In the genomic region with DNA sequence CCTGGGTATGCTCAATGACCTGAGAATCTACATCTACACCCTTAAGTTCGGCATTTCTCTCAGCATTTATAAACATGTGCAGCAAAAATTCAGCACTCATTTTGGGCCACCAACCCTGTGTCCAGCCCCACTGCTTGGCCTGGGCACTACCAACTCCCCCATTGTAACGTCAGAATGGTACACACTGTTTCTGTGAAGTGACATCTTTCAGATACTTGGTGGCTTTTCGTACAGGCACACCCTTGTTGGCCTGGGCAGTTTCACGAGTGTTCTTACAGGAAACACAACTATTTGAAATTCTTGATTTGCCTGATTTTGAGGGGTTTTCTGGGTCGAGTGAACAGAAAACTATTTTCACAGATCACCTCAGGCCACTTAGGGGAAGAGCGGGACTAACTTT, we compare ENCODE assay signal across 1 cellular context.
TF ChIP-seq lines count a peak whose summit lies in the region.

No MANE protein-coding gene starts in this region.

TF ChIP-seq in GM23338, 12 proteins besides CTCF, POLR2A, EP300 and RAD21 (continued from another document):
- no peak for TF ChIP-seq ZNF462 (CRISPR knock-in tag; IDR thresholded peaks at IDR 0.05)
- no peak for TF ChIP-seq ZNF331 (CRISPR knock-in tag; IDR thresholded peaks at IDR 0.05; ENCODE audit: low read depth)
- TF ChIP-seq, protein P1, sequence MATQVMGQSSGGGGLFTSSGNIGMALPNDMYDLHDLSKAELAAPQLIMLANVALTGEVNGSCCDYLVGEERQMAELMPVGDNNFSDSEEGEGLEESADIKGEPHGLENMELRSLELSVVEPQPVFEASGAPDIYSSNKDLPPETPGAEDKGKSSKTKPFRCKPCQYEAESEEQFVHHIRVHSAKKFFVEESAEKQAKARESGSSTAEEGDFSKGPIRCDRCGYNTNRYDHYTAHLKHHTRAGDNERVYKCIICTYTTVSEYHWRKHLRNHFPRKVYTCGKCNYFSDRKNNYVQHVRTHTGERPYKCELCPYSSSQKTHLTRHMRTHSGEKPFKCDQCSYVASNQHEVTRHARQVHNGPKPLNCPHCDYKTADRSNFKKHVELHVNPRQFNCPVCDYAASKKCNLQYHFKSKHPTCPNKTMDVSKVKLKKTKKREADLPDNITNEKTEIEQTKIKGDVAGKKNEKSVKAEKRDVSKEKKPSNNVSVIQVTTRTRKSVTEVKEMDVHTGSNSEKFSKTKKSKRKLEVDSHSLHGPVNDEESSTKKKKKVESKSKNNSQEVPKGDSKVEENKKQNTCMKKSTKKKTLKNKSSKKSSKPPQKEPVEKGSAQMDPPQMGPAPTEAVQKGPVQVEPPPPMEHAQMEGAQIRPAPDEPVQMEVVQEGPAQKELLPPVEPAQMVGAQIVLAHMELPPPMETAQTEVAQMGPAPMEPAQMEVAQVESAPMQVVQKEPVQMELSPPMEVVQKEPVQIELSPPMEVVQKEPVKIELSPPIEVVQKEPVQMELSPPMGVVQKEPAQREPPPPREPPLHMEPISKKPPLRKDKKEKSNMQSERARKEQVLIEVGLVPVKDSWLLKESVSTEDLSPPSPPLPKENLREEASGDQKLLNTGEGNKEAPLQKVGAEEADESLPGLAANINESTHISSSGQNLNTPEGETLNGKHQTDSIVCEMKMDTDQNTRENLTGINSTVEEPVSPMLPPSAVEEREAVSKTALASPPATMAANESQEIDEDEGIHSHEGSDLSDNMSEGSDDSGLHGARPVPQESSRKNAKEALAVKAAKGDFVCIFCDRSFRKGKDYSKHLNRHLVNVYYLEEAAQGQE (IDR thresholded peaks at IDR 0.05; ENCODE audit: unreplicated experiment): no peak
- no peak for TF ChIP-seq STAT1 (IDR thresholded peaks at IDR 0.05; ENCODE audit: unreplicated experiment)
- no peak for TF ChIP-seq EZH2 (IDR thresholded peaks at IDR 0.05; ENCODE audit: low read depth, unreplicated experiment)
